16 cellular contexts compared by ENCODE assay signal in genomic region chr16:52318259-52319008, GRCh38.
DNase-seq lines count a peak whose midpoint lies in the region; ATAC-seq and TF ChIP-seq lines count a peak whose summit lies in the region.
"Had no signal": no experiment of that assay in that cellular context is flagged by ENCODE, and none has a peak within 500 bp of the region (broad histone marks: within the 10 kb centered on the region; RNA-seq: fewer than 3 reads in every experiment).

No MANE protein-coding gene starts in this region.

- DNase-seq in DMS53 treated with DMSO at 0.1 percent for 48 hours (lab: John Stamatoyannopoulos, UW; ENCODE audit: unreplicated experiment) (peak; percentile 73), NCI-H146 (lab: John Stamatoyannopoulos, UW) (peak; percentile 94), NCI-H69 (lab: John Stamatoyannopoulos, UW) (peak; percentile 97), iPS-NIHi7 (ENCODE audit: extremely low spot score) (peak; percentile 20), CD14-positive monocyte (ENCODE audit: low spot score) (no peak)
- DNase-seq in naive thymus-derived CD8-positive, alpha-beta T cell, result no peak
- no peak for DNase-seq in stimulated activated naive CD8-positive, alpha-beta T cell treated with anti-CD3 and anti-CD28 coated beads, Interleukin-15, amount 100 ng/mL, for 72 hours
- no peak for DNase-seq in activated naive CD8-positive, alpha-beta T cell treated with anti-CD3 and anti-CD28 coated beads, Interleukin-2, amount 50 U/mL, for 24 hours
- DNase-seq: activated CD4-positive, alpha-beta T cell treated with anti-CD3 and anti-CD28 coated beads, Interleukin-2, amount 50 U/mL, for 4 hours; activated naive CD4-positive, alpha-beta T cell treated with anti-CD3 and anti-CD28 coated beads, Interleukin-2, amount 10 ng/mL, durations not matched to agents 7 days and 5 days; CD8-positive, alpha-beta memory T cell; GDM1; kidney glomerular epithelial cell; nephron progenitor cell; stimulated activated CD4-positive, alpha-beta T cell treated with anti-CD3 and anti-CD28 coated beads, Interleukin-4, amount 100 ng/mL, for 24 hours had no signal

- H3K4me3 Mint-ChIP-seq in naive thymus-derived CD8-positive, alpha-beta T cell, result no peak overlapping the region
- no peak overlapping the region for H3K4me3 Mint-ChIP-seq in stimulated activated naive CD8-positive, alpha-beta T cell treated with anti-CD3 and anti-CD28 coated beads, Interleukin-15, amount 100 ng/mL, for 72 hours
- no peak overlapping the region for H3K4me3 Mint-ChIP-seq in activated naive CD8-positive, alpha-beta T cell treated with anti-CD3 and anti-CD28 coated beads, Interleukin-2, amount 50 U/mL, for 24 hours
- no peak overlapping the region for H3K4me3 Mint-ChIP-seq in CD14-positive monocyte
- H3K4me3 Mint-ChIP-seq: activated naive CD4-positive, alpha-beta T cell treated with anti-CD3 and anti-CD28 coated beads, Interleukin-2, amount 10 ng/mL, durations not matched to agents 7 days and 5 days; CD8-positive, alpha-beta memory T cell; nephron progenitor cell had no signal

- H3K9me3 Mint-ChIP-seq in naive thymus-derived CD8-positive, alpha-beta T cell, result peaks cover 5 to 51% (median 9%) of the 10 kb centered on the region in 9 donors
- peaks cover 12 to 40% of the 10 kb centered on the region in 2 donors for H3K9me3 Mint-ChIP-seq in stimulated activated naive CD8-positive, alpha-beta T cell treated with anti-CD3 and anti-CD28 coated beads, Interleukin-15, amount 100 ng/mL, for 72 hours
- peaks cover 14% of the 10 kb centered on the region for H3K9me3 Mint-ChIP-seq in activated naive CD8-positive, alpha-beta T cell treated with anti-CD3 and anti-CD28 coated beads, Interleukin-2, amount 50 U/mL, for 24 hours
- peaks cover 4 to 20% (median 10%) of the 10 kb centered on the region in 7 donors for H3K9me3 Mint-ChIP-seq in CD14-positive monocyte
- H3K9me3 Mint-ChIP-seq: nephron progenitor cell had no signal

- no peaks in the 10 kb centered on the region for H3K36me3 Mint-ChIP-seq in naive thymus-derived CD8-positive, alpha-beta T cell
- H3K36me3 Mint-ChIP-seq in activated naive CD8-positive, alpha-beta T cell treated with anti-CD3 and anti-CD28 coated beads, Interleukin-2, amount 50 U/mL, for 24 hours (ENCODE audit: low read depth), result no peaks in the 10 kb centered on the region
- H3K36me3 Mint-ChIP-seq in CD14-positive monocyte, result no peaks in the 10 kb centered on the region
- H3K36me3 Mint-ChIP-seq: activated naive CD4-positive, alpha-beta T cell treated with anti-CD3 and anti-CD28 coated beads, Interleukin-2, amount 10 ng/mL, durations not matched to agents 7 days and 5 days; CD8-positive, alpha-beta memory T cell had no signal

- H3K27ac Mint-ChIP-seq in naive thymus-derived CD8-positive, alpha-beta T cell, result no peak overlapping the region
- H3K27ac Mint-ChIP-seq in stimulated activated naive CD8-positive, alpha-beta T cell treated with anti-CD3 and anti-CD28 coated beads, Interleukin-15, amount 100 ng/mL, for 72 hours, result peak overlapping the region in 1 of 2 donors; percentile 56
- H3K27ac Mint-ChIP-seq in activated naive CD8-positive, alpha-beta T cell treated with anti-CD3 and anti-CD28 coated beads, Interleukin-2, amount 50 U/mL, for 24 hours, result no peak overlapping the region
- H3K27ac Mint-ChIP-seq in CD14-positive monocyte, result no peak overlapping the region
- H3K27ac Mint-ChIP-seq: activated naive CD4-positive, alpha-beta T cell treated with anti-CD3 and anti-CD28 coated beads, Interleukin-2, amount 10 ng/mL, durations not matched to agents 7 days and 5 days; CD8-positive, alpha-beta memory T cell; nephron progenitor cell had no signal

- no peak for TF ChIP-seq CTCF in CD14-positive monocyte (IDR thresholded peaks at IDR 0.05)

- ATAC-seq in naive thymus-derived CD8-positive, alpha-beta T cell, result no peak
- ATAC-seq in stimulated activated naive CD8-positive, alpha-beta T cell treated with anti-CD3 and anti-CD28 coated beads, Interleukin-15, amount 100 ng/mL, for 72 hours, result no peak
- no peak for ATAC-seq in activated naive CD8-positive, alpha-beta T cell treated with anti-CD3 and anti-CD28 coated beads, Interleukin-2, amount 50 U/mL, for 24 hours
- ATAC-seq: GM12878 had no signal

- intact Hi-C loops in CD14-positive monocyte (cut with micrococcal nuclease), result no loop called here

- POLR2A ChIA-PET in naive thymus-derived CD8-positive, alpha-beta T cell (lab: Charles Lee), result no interaction called here

- no peaks in the 10 kb centered on the region for H3K4me1 Mint-ChIP-seq in naive thymus-derived CD8-positive, alpha-beta T cell
- H3K4me1 Mint-ChIP-seq in stimulated activated naive CD8-positive, alpha-beta T cell treated with anti-CD3 and anti-CD28 coated beads, Interleukin-15, amount 100 ng/mL, for 72 hours, result no peaks in the 10 kb centered on the region
- H3K4me1 Mint-ChIP-seq in activated naive CD8-positive, alpha-beta T cell treated with anti-CD3 and anti-CD28 coated beads, Interleukin-2, amount 50 U/mL, for 24 hours, result no peaks in the 10 kb centered on the region
- H3K4me1 Mint-ChIP-seq in CD14-positive monocyte, result no peaks in the 10 kb centered on the region
- H3K4me1 Mint-ChIP-seq: activated naive CD4-positive, alpha-beta T cell treated with anti-CD3 and anti-CD28 coated beads, Interleukin-2, amount 10 ng/mL, durations not matched to agents 7 days and 5 days; CD8-positive, alpha-beta memory T cell had no signal

- peaks cover 0 to 3% (median 0%) of the 10 kb centered on the region in 5 donors for H3K27me3 Mint-ChIP-seq in naive thymus-derived CD8-positive, alpha-beta T cell
- no peaks in the 10 kb centered on the region for H3K27me3 Mint-ChIP-seq in stimulated activated naive CD8-positive, alpha-beta T cell treated with anti-CD3 and anti-CD28 coated beads, Interleukin-15, amount 100 ng/mL, for 72 hours
- H3K27me3 Mint-ChIP-seq in activated naive CD8-positive, alpha-beta T cell treated with anti-CD3 and anti-CD28 coated beads, Interleukin-2, amount 50 U/mL, for 24 hours, result no peaks in the 10 kb centered on the region
- H3K27me3 Mint-ChIP-seq in CD14-positive monocyte (ENCODE audit: low read depth in 3 of 3), result no peaks in the 10 kb centered on the region
- H3K27me3 Mint-ChIP-seq: activated naive CD4-positive, alpha-beta T cell treated with anti-CD3 and anti-CD28 coated beads, Interleukin-2, amount 10 ng/mL, durations not matched to agents 7 days and 5 days; CD8-positive, alpha-beta memory T cell had no signal

Comparison
In these comparisons a context has a peak if more than half of its experiments do, and no peak if none do; other contexts are left out.
1. DNase-seq: peak in DMS53 treated with DMSO at 0.1 percent for 48 hours (single experiment), NCI-H146 (single experiment), NCI-H69 (single experiment) and iPS-NIHi7 (single experiment); none in naive thymus-derived CD8-positive, alpha-beta T cell (0 of 10), stimulated activated naive CD8-positive, alpha-beta T cell treated with anti-CD3 and anti-CD28 coated beads, Interleukin-15, amount 100 ng/mL, for 72 hours (0 of 2), activated naive CD8-positive, alpha-beta T cell treated with anti-CD3 and anti-CD28 coated beads, Interleukin-2, amount 50 U/mL, for 24 hours (single experiment) and CD14-positive monocyte (single experiment).